ENCODE assay signal across 28 cellular contexts in genomic region chr3:178519701-178520100, GRCh38. TPM values are rescaled to one million over a fixed set of nuclear protein-coding genes. Genes with fewer than 3 reads are reported as not detected.
"Had no signal": no experiment of that assay in that cellular context is flagged by ENCODE, and none has a peak within 500 bp of the region (broad histone marks: within the 10 kb centered on the region; RNA-seq: fewer than 3 reads in every experiment).

No MANE protein-coding gene starts in this region.

- H3K27me3 ChIP-seq: colonic mucosa, esophagus muscularis mucosa, foreskin keratinocyte, gastroesophageal sphincter, heart left ventricle, neutrophil, pancreas, stomach, testis, tibial artery had no signal

- H3K27ac ChIP-seq: colonic mucosa, esophagus muscularis mucosa, foreskin keratinocyte, gastroesophageal sphincter, heart left ventricle, hepatocyte, neutrophil, pancreas, stomach, testis, tibial artery had no signal

- DNase-seq: colonic mucosa; effector CD8-positive, alpha-beta T cell; endodermal cell; heart left ventricle; kidney; mucosa of descending colon; naive B cell; pancreas; stimulated activated CD4-positive, alpha-beta T cell treated with anti-CD3 and anti-CD28 coated beads, Interleukin-2, amount 100 ng/mL, for 24 hours; stimulated activated CD4-positive, alpha-beta T cell treated with anti-CD3 and anti-CD28 coated beads, Interleukin-4, amount 100 ng/mL, for 24 hours; stimulated activated naive CD4-positive, alpha-beta T cell treated with Interleukin-2 at 50 U/mL for 16 hours; stomach; testis; tibial artery had no signal

- H3K4me3 ChIP-seq: colonic mucosa, esophagus muscularis mucosa, gastroesophageal sphincter, heart left ventricle, hepatocyte, lung, mucosa of descending colon, pancreas, stomach, testis, tibial artery had no signal

- H3K79me2 ChIP-seq: hepatocyte had no signal

- H3K36me3 ChIP-seq: colonic mucosa, esophagus muscularis mucosa, gastroesophageal sphincter, heart left ventricle, neutrophil, pancreas, stomach, tibial artery had no signal

- ATAC-seq: gastroesophageal sphincter; heart left ventricle; left lobe of liver; mucosa of descending colon; natural killer cell treated with Interleukin-12 subunit alpha and Interleukin-12 subunit beta and Interleukin-15 and Interleukin-18, amount 100 ng/mL, for 72 hours; sciatic nerve had no signal

- FAIRE-seq: kidney, pancreas, urothelium cell line had no signal

- H2AFZ ChIP-seq: hepatocyte had no signal

- H3K9me3 ChIP-seq: colonic mucosa, esophagus muscularis mucosa, gastroesophageal sphincter, heart left ventricle, mucosa of descending colon, neutrophil, pancreas, stomach, testis, tibial artery had no signal

- H3K4me1 ChIP-seq: colonic mucosa, esophagus muscularis mucosa, gastroesophageal sphincter, testis, tibial artery had no signal

- H3K4me2 ChIP-seq: hepatocyte had no signal

RNA-seq across cellular contexts. Expression of gene KCNMB2, which starts 16.5 kb away (rescaled TPM):
- total RNA-seq: endodermal cell; epithelial cell of proximal tubule; foreskin keratinocyte; left lobe of liver; natural killer cell treated with Interleukin-12 subunit alpha and Interleukin-12 subunit beta and Interleukin-15 and Interleukin-18, amount 100 ng/mL, for 72 hours; posterior vena cava; sciatic nerve; subcutaneous adipose tissue; testis had no signal
- polyA plus RNA-seq: fibroblast of lung, foreskin keratinocyte, hepatocyte had no signal
